In the genomic region with DNA sequence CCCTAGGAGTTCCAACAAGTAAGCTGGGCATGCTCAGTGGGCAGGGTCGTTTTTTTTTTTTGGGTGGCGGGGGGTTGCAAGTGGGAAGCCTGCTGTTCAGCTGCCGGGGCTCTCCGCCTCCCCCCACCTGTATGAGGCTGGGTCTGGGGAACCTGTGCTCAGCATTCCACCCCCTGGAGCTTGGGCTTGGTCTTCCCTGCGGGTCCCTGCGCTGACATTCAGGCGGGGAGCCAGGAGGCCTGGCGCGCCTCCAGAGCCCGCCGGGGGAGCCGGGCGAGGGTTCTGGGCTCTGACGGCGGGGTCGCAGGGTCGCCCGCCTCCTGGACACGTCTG, we compare ENCODE assay signal across 8 cellular contexts. TPM values are rescaled to one million over a fixed set of nuclear protein-coding genes. Genes with fewer than 3 reads are reported as not detected.
DNase-seq lines count a peak whose midpoint lies in the region; ATAC-seq lines count a peak whose summit lies in the region.

No MANE protein-coding gene starts in this region.

- H3K27ac ChIP-seq in rectal smooth muscle tissue (ENCODE audit: low read depth, low read length), result peak overlapping the region; percentile 98

- CTCF ChIA-PET in activated naive CD4-positive, alpha-beta T cell treated with anti-CD3 and anti-CD28 coated beads for 36 hours (lab: Charles Lee), result interaction anchor here (1.2 kb wide), 1 partner anchor 100 kb away, joined by 5 read pairs; no protein-coding TSS in a partner anchor

- H3K36me3 Mint-ChIP-seq in activated naive CD4-positive, alpha-beta T cell treated with anti-CD3 and anti-CD28 coated beads for 36 hours (ENCODE audit: low read depth), result peaks cover 6% of the 10 kb centered on the region
- H3K36me3 Mint-ChIP-seq in T-helper 17 cell (ENCODE audit: low read depth), result peaks cover 2% of the 10 kb centered on the region

- H3K9me3 Mint-ChIP-seq in activated naive CD4-positive, alpha-beta T cell treated with anti-CD3 and anti-CD28 coated beads for 36 hours, result no peaks in the 10 kb centered on the region

- intact Hi-C loops in activated naive CD4-positive, alpha-beta T cell treated with anti-CD3 and anti-CD28 coated beads for 36 hours (cut with micrococcal nuclease), result no loop called here

- no peaks in the 10 kb centered on the region for H3K36me3 ChIP-seq in rectal smooth muscle tissue (ENCODE audit: control insufficient read depth, insufficient read depth, low read length)

- no peak overlapping the region for H3K27ac Mint-ChIP-seq in activated naive CD4-positive, alpha-beta T cell treated with anti-CD3 and anti-CD28 coated beads for 36 hours
- H3K27ac Mint-ChIP-seq in T-helper 17 cell, result no peak overlapping the region

- peak overlapping the region; percentile 91 for H3K4me3 ChIP-seq in rectal smooth muscle tissue (ENCODE audit: low read length)

- H3K27me3 ChIP-seq in rectal smooth muscle tissue (ENCODE audit: control insufficient read depth, insufficient read depth, low read length), result no peaks in the 10 kb centered on the region

- no peak for DNase-seq in activated naive CD4-positive, alpha-beta T cell treated with anti-CD3 and anti-CD28 coated beads for 36 hours
- DNase-seq in activated naive CD4-positive, alpha-beta T cell treated with anti-CD3 and anti-CD28 coated beads, Interleukin-2, amount 50 U/mL, for 16 hours, result no peak
- DNase-seq in T-helper 17 cell, result peak in 2 of 3 donors; percentile 5 to 8
- peak; percentile 8 for DNase-seq in germinal center (ENCODE audit: low spot score)
- DNase-seq in ACHN, result no peak

- in situ Hi-C loops in ACHN (cut with HindIII; ENCODE audit: low pct_ligation_motif_present, low pct_unique_long_range_greater_than_20kb, low sequenced_read_pairs), result no loop called here

- peaks cover 6% of the 10 kb centered on the region for H3K4me1 ChIP-seq in rectal smooth muscle tissue (ENCODE audit: control insufficient read depth, insufficient read depth, low read length)

- H3K9ac ChIP-seq in rectal smooth muscle tissue (ENCODE audit: low read length), result peak overlapping the region; percentile 95

- H3K27me3 Mint-ChIP-seq in activated naive CD4-positive, alpha-beta T cell treated with anti-CD3 and anti-CD28 coated beads for 36 hours (ENCODE audit: low read depth), result no peaks in the 10 kb centered on the region
- no peaks in the 10 kb centered on the region for H3K27me3 Mint-ChIP-seq in T-helper 17 cell

- H3K4me3 Mint-ChIP-seq in activated naive CD4-positive, alpha-beta T cell treated with anti-CD3 and anti-CD28 coated beads for 36 hours, result peak overlapping the region; percentile 94
- peak overlapping the region; percentile 97 for H3K4me3 Mint-ChIP-seq in T-helper 17 cell

- peak; percentile 2 for ATAC-seq in T-helper 17 cell
- no peak for ATAC-seq in GM21723 (IDR thresholded peaks at IDR 0.05; ENCODE audit: unreplicated experiment)
- no peak for ATAC-seq in HG02588 (IDR thresholded peaks at IDR 0.05; ENCODE audit: unreplicated experiment)

- H3K4me1 Mint-ChIP-seq in activated naive CD4-positive, alpha-beta T cell treated with anti-CD3 and anti-CD28 coated beads for 36 hours (ENCODE audit: low read depth), result peaks cover 35% of the 10 kb centered on the region
- peaks cover 24% of the 10 kb centered on the region for H3K4me1 Mint-ChIP-seq in T-helper 17 cell

- no peaks in the 10 kb centered on the region for H3K9me3 ChIP-seq in T-helper 17 cell (ENCODE audit: control insufficient read depth, low read length, poor library complexity, severe bottlenecking)

RNA-seq across cellular contexts. Expression of gene GPD2, which starts 0.8 kb away (rescaled TPM):
- total RNA-seq in activated naive CD4-positive, alpha-beta T cell treated with anti-CD3 and anti-CD28 coated beads for 36 hours, result 10 to 100 TPM; 18.8 to 19.9 TPM
- 10 to 100 TPM in 1 of 2 donors, 1 to 10 TPM in 1; 9.8 to 12.7 TPM for total RNA-seq in T-helper 17 cell

Comparison
In these comparisons a context has a peak if more than half of its experiments do, and no peak if none do; other contexts are left out.
1. DNase-seq: peak in T-helper 17 cell (2 of 3) and germinal center (single experiment); none in activated naive CD4-positive, alpha-beta T cell treated with anti-CD3 and anti-CD28 coated beads for 36 hours (single experiment), activated naive CD4-positive, alpha-beta T cell treated with anti-CD3 and anti-CD28 coated beads, Interleukin-2, amount 50 U/mL, for 16 hours (single experiment) and ACHN (single experiment).